8 cellular contexts compared by ENCODE assay signal in the genomic region with DNA sequence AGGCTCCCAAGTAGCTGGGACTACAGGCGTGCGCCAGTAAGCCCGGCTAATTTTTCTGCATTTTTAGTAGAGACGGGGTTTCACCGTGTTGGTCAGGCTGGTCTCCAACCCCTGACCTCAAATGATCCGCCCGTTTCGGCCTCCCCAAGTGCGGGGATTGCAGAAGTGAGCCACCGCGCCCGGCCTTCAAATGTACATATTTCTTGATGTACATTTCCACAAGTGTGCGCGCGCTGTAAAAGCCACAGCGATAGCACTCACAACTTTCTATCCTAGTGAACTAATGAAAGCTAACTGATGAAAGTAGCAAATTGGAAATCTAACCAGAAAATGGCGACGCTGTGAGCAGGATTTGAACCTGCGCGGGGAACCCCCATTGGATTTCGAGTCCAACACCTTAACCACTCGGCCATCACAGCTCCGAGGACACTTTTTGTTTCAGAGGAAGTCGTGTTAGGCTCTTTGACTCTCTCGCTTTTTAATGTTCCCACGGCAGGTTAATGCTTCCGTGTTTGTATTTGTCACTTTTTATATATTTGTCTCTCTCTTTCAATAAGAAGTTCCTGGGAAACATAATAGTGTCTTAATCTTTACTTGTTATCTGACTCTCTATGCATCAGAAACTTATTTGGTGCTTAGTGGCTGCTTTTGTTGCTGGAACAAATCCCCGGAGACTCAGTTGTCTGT.
A peak's percentile ranks its signal among the peaks of the same experiment; 100 is the strongest.
DNase-seq lines count a peak whose midpoint lies in the region; ATAC-seq and TF ChIP-seq lines count a peak whose summit lies in the region.

No MANE protein-coding gene starts in this region.

- H3K4me3 ChIP-seq in DOHH2 (ENCODE audit: low read length), result peak overlapping the region; percentile 69

- H3K9me3 ChIP-seq in DOHH2 (ENCODE audit: control insufficient read depth, insufficient read depth, low read length), result no peaks in the 10 kb centered on the region

- no peak overlapping the region for H3K27ac Mint-ChIP-seq in neural crest cell (ENCODE audit: unreplicated experiment)

- H4K20me1 ChIP-seq in DOHH2 (ENCODE audit: control insufficient read depth, insufficient read depth, low read depth, low read length), result no peaks in the 10 kb centered on the region

- peaks cover 20% of the 10 kb centered on the region for H3F3A ChIP-seq in DOHH2 (ENCODE audit: control insufficient read depth, insufficient read depth)

- H3K27me3 ChIP-seq in DOHH2 (ENCODE audit: control insufficient read depth, low read length), result peaks cover 9% of the 10 kb centered on the region

- DNase-seq in OCI-M2 (lab: John Stamatoyannopoulos, UW; ENCODE audit: unreplicated experiment) (peak; percentile 77), dermis blood vessel endothelial cell (peak; percentile 37), neural crest cell (ENCODE audit: low read depth, low spot score) (no peak), GM19240 (ENCODE audit: insufficient read length, low spot score) (no peak), Ammon's horn (ENCODE audit: low spot score) (no peak)

- no peaks in the 10 kb centered on the region for H3K36me3 ChIP-seq in DOHH2 (ENCODE audit: control insufficient read depth, low read length)

- H3K9me3 Mint-ChIP-seq in neural crest cell, result no peaks in the 10 kb centered on the region

- no peak overlapping the region for H3K27ac ChIP-seq in DOHH2 (ENCODE audit: low read depth, low read length)

- ATAC-seq in GM19372 (IDR thresholded peaks at IDR 0.05; ENCODE audit: low read depth, unreplicated experiment), result peak; percentile 55
- peak; percentile 49 for ATAC-seq in HG03439 (IDR thresholded peaks at IDR 0.05; ENCODE audit: unreplicated experiment)

- H3K36me3 Mint-ChIP-seq in neural crest cell (ENCODE audit: low read depth), result no peaks in the 10 kb centered on the region

- peaks cover 56% of the 10 kb centered on the region for H3K4me1 ChIP-seq in DOHH2 (ENCODE audit: control insufficient read depth, low read length)

- peak overlapping the region; percentile 63 for H3K4me2 ChIP-seq in DOHH2 (ENCODE audit: low read length)

- H3K9me2 ChIP-seq in DOHH2 (replicated peaks; ENCODE audit: control insufficient read depth, low read length), result no peaks in the 10 kb centered on the region

- H3K79me2 ChIP-seq in DOHH2 (ENCODE audit: control insufficient read depth, low read length), result no peaks in the 10 kb centered on the region

- peak overlapping the region; percentile 45 for H3K4me3 Mint-ChIP-seq in neural crest cell

- H3K27me3 Mint-ChIP-seq in neural crest cell (ENCODE audit: low read depth), result peaks cover 99% of the 10 kb centered on the region

- peaks cover 44% of the 10 kb centered on the region for H3K4me1 Mint-ChIP-seq in neural crest cell

- no peak for TF ChIP-seq CTCF in DOHH2 (IDR thresholded peaks at IDR 0.05; ENCODE audit: low read depth, low read length, poor library complexity, severe bottlenecking)
- no peak for TF ChIP-seq CTCF in neural crest cell (conservative IDR thresholded peaks at IDR 0.05)

Comparison
In these comparisons a context has a peak if more than half of its experiments do, and no peak if none do; other contexts are left out.
1. DNase-seq: peak in OCI-M2 (single experiment) and dermis blood vessel endothelial cell (single experiment); none in neural crest cell (single experiment), GM19240 (single experiment) and Ammon's horn (single experiment).